ENCODE assay signal across 20 cellular contexts in genomic region chr18:11750581-11751304, GRCh38.
DNase-seq lines count a peak whose midpoint lies in the region; ATAC-seq and TF ChIP-seq lines count a peak whose summit lies in the region.
"Had no signal": no experiment of that assay in that cellular context is flagged by ENCODE, and none has a peak within 500 bp of the region (broad histone marks: within the 10 kb centered on the region; RNA-seq: fewer than 3 reads in every experiment).

No MANE protein-coding gene starts in this region.

- no peak overlapping the region for H4K91ac ChIP-seq in H9 (ENCODE audit: insufficient read length, low read depth, low read length)
- no peak overlapping the region for H4K91ac ChIP-seq in neuronal stem cell (ENCODE audit: low read depth, low read length, poor library complexity)

- H3K4ac ChIP-seq in H9 (ENCODE audit: low read depth, low read length) (no peak overlapping the region), neuronal stem cell (ENCODE audit: low read length) (no peak overlapping the region)

- H3K23ac ChIP-seq in H9 (ENCODE audit: insufficient read length, low read depth, low read length) (no peak overlapping the region), neuronal stem cell (ENCODE audit: low read depth, low read length, poor library complexity) (peak overlapping the region; percentile 80)

- H3K27me3 Mint-ChIP-seq in H9 (ENCODE audit: low read depth) (peaks cover 28% of the 10 kb centered on the region), osteocyte (ENCODE audit: unreplicated experiment) (peaks cover 83% of the 10 kb centered on the region), Caco-2 (ENCODE audit: insufficient read depth, unreplicated experiment) (no peaks in the 10 kb centered on the region)
- peaks cover 62% of the 10 kb centered on the region for H3K27me3 Mint-ChIP-seq in activated naive CD8-positive, alpha-beta T cell treated with anti-CD3 and anti-CD28 coated beads, Interleukin-2, amount 50 U/mL, for 24 hours

- no TSS peak for BruUV-seq in Caco-2 (replicated peaks; lab: Mats Ljungman, UMichigan)

- H3K79me2 ChIP-seq in H9 (ENCODE audit: insufficient read depth, low read length) = no peaks in the 10 kb centered on the region

- H3K23me2 ChIP-seq in H9 (ENCODE audit: insufficient read length, low read depth, low read length, poor library complexity, severe bottlenecking) = peaks cover 10% of the 10 kb centered on the region

- peak overlapping the region; percentile 58 for H3K4me3 ChIP-seq in iPS-15b (ENCODE audit: low read depth, low read length)
- no peak overlapping the region for H3K4me3 ChIP-seq in neuronal stem cell (ENCODE audit: low read length in 2 of 2)
- no peak overlapping the region for H3K4me3 ChIP-seq in Caco-2 (ENCODE audit: low read depth, low read length)
- H3K4me3 ChIP-seq: body of pancreas had no signal

- H4K8ac ChIP-seq in H9 (replicated peaks; ENCODE audit: insufficient read length, low read depth, low read length) (no peak overlapping the region), neuronal stem cell (ENCODE audit: low read depth, low read length) (no peak overlapping the region)

- WGBS in H9 (ENCODE audit: extremely low coverage, insufficient read length, low lambda C conversion rate) = no CpG with 5 or more reads among the region's 32 CpGs
- no CpG with 5 or more reads among the region's 32 CpGs for whole genome bisulfite sequencing in neuronal stem cell (ENCODE audit: extremely low coverage in 2 of 2, insufficient read length in 2 of 2, insufficient replicate concordance in 1 of 2), 2 donors

- peak overlapping the region; percentile 57 to 82 for H3K4me3 Mint-ChIP-seq in H9
- peak overlapping the region; percentile 11 for H3K4me3 Mint-ChIP-seq in activated naive CD8-positive, alpha-beta T cell treated with anti-CD3 and anti-CD28 coated beads, Interleukin-2, amount 50 U/mL, for 24 hours
- no peak overlapping the region for H3K4me3 Mint-ChIP-seq in osteocyte (ENCODE audit: unreplicated experiment)
- H3K4me3 Mint-ChIP-seq in Caco-2 (ENCODE audit: unreplicated experiment) = no peak overlapping the region
- H3K4me3 Mint-ChIP-seq: activated naive CD4-positive, alpha-beta T cell treated with anti-CD3 and anti-CD28 coated beads for 36 hours had no signal

- no peak overlapping the region for H3K56ac ChIP-seq in H9 (ENCODE audit: insufficient read length, low read depth, low read length)

- H3K4me2 ChIP-seq in H9 (ENCODE audit: insufficient read depth, insufficient read length, low read length) (peak overlapping the region; percentile 88), neuronal stem cell (ENCODE audit: insufficient read depth, low read length, poor library complexity, severe bottlenecking) (no peak overlapping the region)

- H2AFZ ChIP-seq in H9 (ENCODE audit: low read length) (no peak overlapping the region), neuronal stem cell (ENCODE audit: low read length) (no peak overlapping the region)

- H3K79me1 ChIP-seq in H9 (ENCODE audit: insufficient read depth, low read depth, low read length, poor library complexity, severe bottlenecking) (no peaks in the 10 kb centered on the region), neuronal stem cell (ENCODE audit: low read depth, low read length) (no peaks in the 10 kb centered on the region)

- no peak for DNase-seq in H9
- no peak for DNase-seq in activated naive CD8-positive, alpha-beta T cell treated with anti-CD3 and anti-CD28 coated beads, Interleukin-2, amount 50 U/mL, for 24 hours
- no peak for DNase-seq in neuronal stem cell (ENCODE audit: low spot score)
- DNase-seq in osteocyte (ENCODE audit: extremely low spot score, unreplicated experiment) = no peak
- DNase-seq in Caco-2 = no peak
- DNase-seq in activated CD4-positive, CD25-positive, alpha-beta regulatory T cell treated with anti-CD3 and anti-CD28 coated beads, Interleukin-2, amount 50 U/mL, for 72 hours = no peak
- no peak for DNase-seq in HEK293T (ENCODE audit: extremely low spot score)
- DNase-seq: activated CD4-positive, alpha-beta T cell treated with anti-CD3 and anti-CD28 coated beads, Interleukin-2, amount 50 U/mL, for 1 hour; activated CD8-positive, alpha-beta memory T cell treated with anti-CD3 and anti-CD28 coated beads, Interleukin-2, amount 50 U/mL, for 48 hours; activated naive CD4-positive, alpha-beta T cell treated with anti-CD3 and anti-CD28 coated beads for 36 hours; body of pancreas; dermis blood vessel endothelial cell; DND-41; gastrocnemius medialis; NCI-H1092 treated with DMSO at 0.1 percent for 48 hours; NCI-H510A treated with DMSO at 0.1 percent for 48 hours; SW 1271 had no signal

- H3K27ac Mint-ChIP-seq in H9 (peak overlapping the region in 1 of 3 experiments; percentile 2; a peak in 2 of 7 replicates), osteocyte (ENCODE audit: unreplicated experiment) (no peak overlapping the region), Caco-2 (ENCODE audit: unreplicated experiment) (no peak overlapping the region)
- no peak overlapping the region for H3K27ac Mint-ChIP-seq in activated naive CD8-positive, alpha-beta T cell treated with anti-CD3 and anti-CD28 coated beads, Interleukin-2, amount 50 U/mL, for 24 hours

- no peaks in the 10 kb centered on the region for H3K36me3 ChIP-seq in iPS-15b (ENCODE audit: control insufficient read depth, insufficient read depth, low read length)
- H3K36me3 ChIP-seq in neuronal stem cell (replicated peaks in 1 of 2; ENCODE audit: control insufficient read depth in 2 of 2, insufficient read depth in 2 of 2, low read length in 2 of 2) = no peaks in the 10 kb centered on the region
- no peaks in the 10 kb centered on the region for H3K36me3 ChIP-seq in Caco-2 (ENCODE audit: control insufficient read depth, insufficient read depth, low read length)
- H3K36me3 ChIP-seq: gastrocnemius medialis, thyroid gland had no signal

- POLR2A ChIA-PET in Caco-2 (lab: Charles Lee) = no interaction called here
- POLR2A ChIA-PET in HEK293T (lab: Yijun Ruan, JAX) = no interaction called here

- TF ChIP-seq CTCF in H9 (conservative IDR thresholded peaks at IDR 0.05) (no peak), osteocyte (IDR thresholded peaks at IDR 0.05) (no peak), Caco-2 (IDR thresholded peaks at IDR 0.05; ENCODE audit: insufficient read depth in 1 of 2, low read depth in 1 of 2, low read length in 1 of 2, severe bottlenecking in 1 of 2, unreplicated experiment in 1 of 2) (no peak)

- H2AK5ac ChIP-seq in H9 (ENCODE audit: insufficient read length, low read length) = no peak overlapping the region
- peak overlapping the region; percentile 74 for H2AK5ac ChIP-seq in neuronal stem cell (ENCODE audit: low read depth, low read length)

- no peak overlapping the region for H4K5ac ChIP-seq in H9 (ENCODE audit: insufficient read length, low read depth, low read length)

- H3K9ac ChIP-seq in H9 (ENCODE audit: extremely low read depth, insufficient read length, low read length) = no peak overlapping the region
- H3K9ac ChIP-seq in iPS-15b (ENCODE audit: low read depth, low read length) = no peak overlapping the region
- no peak overlapping the region for H3K9ac ChIP-seq in neuronal stem cell (ENCODE audit: low read depth, low read length, poor library complexity)

- no peaks in the 10 kb centered on the region; the same call in 1 of the 2 replicates for H3K27me3 ChIP-seq in H9 (ENCODE audit: insufficient read depth, low read length)
- H3K27me3 ChIP-seq in iPS-15b (ENCODE audit: control insufficient read depth, insufficient read depth, low read length) = peaks cover 41% of the 10 kb centered on the region
- peaks cover 0 to 28% (median 15%) of the 10 kb centered on the region in 3 experiments for H3K27me3 ChIP-seq in neuronal stem cell (ENCODE audit: control insufficient read depth in 3 of 3, insufficient read depth in 3 of 3, low read depth in 1 of 3, low read length in 3 of 3)
- H3K27me3 ChIP-seq in Caco-2 (replicated peaks; ENCODE audit: control insufficient read depth, insufficient read depth, low read length) = no peaks in the 10 kb centered on the region
- H3K27me3 ChIP-seq: thyroid gland had no signal

- no peak for ATAC-seq in activated naive CD8-positive, alpha-beta T cell treated with anti-CD3 and anti-CD28 coated beads, Interleukin-2, amount 50 U/mL, for 24 hours
- ATAC-seq: body of pancreas, gastrocnemius medialis had no signal

- H3K4me1 ChIP-seq in H9 (ENCODE audit: insufficient read depth, low read length) = no peaks in the 10 kb centered on the region
- peaks cover 2% of the 10 kb centered on the region for H3K4me1 ChIP-seq in iPS-15b (ENCODE audit: control insufficient read depth, insufficient read depth, low read length)
- H3K4me1 ChIP-seq in neuronal stem cell (ENCODE audit: control insufficient read depth in 2 of 2, insufficient read depth in 1 of 2, low read depth in 1 of 2, low read length in 2 of 2) = peaks cover 0 to 2% of the 10 kb centered on the region in 2 donors
- no peaks in the 10 kb centered on the region for H3K4me1 ChIP-seq in Caco-2

- H3K9me3 ChIP-seq in H9 (ENCODE audit: control insufficient read depth, low read depth, low read length) = no peaks in the 10 kb centered on the region
- H3K9me3 ChIP-seq in iPS-15b (ENCODE audit: control insufficient read depth, insufficient read depth, low read length) = no peaks in the 10 kb centered on the region
- H3K9me3 ChIP-seq in neuronal stem cell (replicated peaks in 1 of 2; ENCODE audit: control insufficient read depth in 2 of 2, insufficient read depth in 1 of 2, low read depth in 1 of 2, low read length in 2 of 2) = peaks cover 4% of the 10 kb centered on the region in 2 donors
- H3K9me3 ChIP-seq in Caco-2 = no peaks in the 10 kb centered on the region
- H3K9me3 ChIP-seq: body of pancreas, gastrocnemius medialis, thyroid gland had no signal

- H3K36me3 Mint-ChIP-seq in H9 (ENCODE audit: insufficient read depth in 1 of 3, low read depth in 3 of 3) = peaks cover 0 to 11% (median 4%) of the 10 kb centered on the region in 3 experiments; a peak in 4 of 7 replicates
- H3K36me3 Mint-ChIP-seq in activated naive CD8-positive, alpha-beta T cell treated with anti-CD3 and anti-CD28 coated beads, Interleukin-2, amount 50 U/mL, for 24 hours (ENCODE audit: low read depth) = no peaks in the 10 kb centered on the region
- peaks cover 4% of the 10 kb centered on the region for H3K36me3 Mint-ChIP-seq in osteocyte (ENCODE audit: unreplicated experiment)
- no peaks in the 10 kb centered on the region for H3K36me3 Mint-ChIP-seq in Caco-2 (ENCODE audit: insufficient read depth, unreplicated experiment)

- H2BK120ac ChIP-seq in H9 (ENCODE audit: low read depth, low read length, poor library complexity, severe bottlenecking) = no peak overlapping the region
- peak overlapping the region; percentile 39 for H2BK120ac ChIP-seq in neuronal stem cell (ENCODE audit: low read depth, low read length)

- H4K20me1 ChIP-seq in H9 (ENCODE audit: control insufficient read depth, insufficient read depth, insufficient read length) = no peaks in the 10 kb centered on the region

- CTCF ChIA-PET in Caco-2 (lab: Charles Lee) (no interaction called here), HEK293T (lab: Yijun Ruan, JAX) (no interaction called here)

- no peak overlapping the region for H2BK12ac ChIP-seq in H9 (ENCODE audit: insufficient read length, low read depth, low read length)
- H2BK12ac ChIP-seq in neuronal stem cell (ENCODE audit: low read length) = no peak overlapping the region

- H3K9me3 Mint-ChIP-seq in H9 = peaks cover 2 to 7% of the 10 kb centered on the region in 2 experiments; a peak in 3 of 5 replicates
- no peaks in the 10 kb centered on the region for H3K9me3 Mint-ChIP-seq in activated naive CD8-positive, alpha-beta T cell treated with anti-CD3 and anti-CD28 coated beads, Interleukin-2, amount 50 U/mL, for 24 hours
- H3K9me3 Mint-ChIP-seq in osteocyte (ENCODE audit: unreplicated experiment) = no peaks in the 10 kb centered on the region
- no peaks in the 10 kb centered on the region for H3K9me3 Mint-ChIP-seq in Caco-2 (ENCODE audit: unreplicated experiment)
- H3K9me3 Mint-ChIP-seq: activated naive CD4-positive, alpha-beta T cell treated with anti-CD3 and anti-CD28 coated beads for 36 hours had no signal

- H3K18ac ChIP-seq in H9 (ENCODE audit: insufficient read length, low read depth, low read length) = no peak overlapping the region
- H3K18ac ChIP-seq in neuronal stem cell (ENCODE audit: low read length) = peak overlapping the region; percentile 85

- H2BK5ac ChIP-seq in H9 (ENCODE audit: insufficient read length, low read length) (no peak overlapping the region), neuronal stem cell (ENCODE audit: low read length) (no peak overlapping the region)

- no peak overlapping the region for H3T11ph ChIP-seq in H9 (ENCODE audit: low read length)

- H3K27ac ChIP-seq in H9 (ENCODE audit: insufficient read length, low read depth, low read length) = no peak overlapping the region
- H3K27ac ChIP-seq in neuronal stem cell (replicated peaks; ENCODE audit: low read length) = no peak overlapping the region
- H3K27ac ChIP-seq: body of pancreas, epithelial cell of prostate, gastrocnemius medialis, thyroid gland had no signal

- no peak overlapping the region for H2BK20ac ChIP-seq in H9 (ENCODE audit: low read depth, low read length, poor library complexity, severe bottlenecking)

- H2BK15ac ChIP-seq in H9 (ENCODE audit: low read depth, low read length) (no peak overlapping the region), neuronal stem cell (ENCODE audit: low read length) (peak overlapping the region; percentile 21)

- H3K4me1 Mint-ChIP-seq in H9 = peaks cover 17 to 23% of the 10 kb centered on the region in 2 experiments
- peaks cover 9% of the 10 kb centered on the region for H3K4me1 Mint-ChIP-seq in activated naive CD8-positive, alpha-beta T cell treated with anti-CD3 and anti-CD28 coated beads, Interleukin-2, amount 50 U/mL, for 24 hours
- H3K4me1 Mint-ChIP-seq in osteocyte (ENCODE audit: unreplicated experiment) = peaks cover 13% of the 10 kb centered on the region
- no peaks in the 10 kb centered on the region for H3K4me1 Mint-ChIP-seq in Caco-2 (ENCODE audit: low read depth, unreplicated experiment)

- H3K14ac ChIP-seq in H9 (ENCODE audit: insufficient read depth, low read length) (no peak overlapping the region), neuronal stem cell (ENCODE audit: low read length) (no peak overlapping the region)

- intact Hi-C loops in Caco-2 (cut with micrococcal nuclease; ENCODE audit: unreplicated experiment) = no loop called here

Comparison
In these comparisons a context has a peak if more than half of its experiments do, and no peak if none do; other contexts are left out.
1. H3K4me3 Mint-ChIP-seq: peak in H9 (2 of 2) and activated naive CD8-positive, alpha-beta T cell treated with anti-CD3 and anti-CD28 coated beads, Interleukin-2, amount 50 U/mL, for 24 hours (single experiment); none in osteocyte (single experiment) and Caco-2 (single experiment).